ENCODE assay signal across 23 cellular contexts in the genomic region with DNA sequence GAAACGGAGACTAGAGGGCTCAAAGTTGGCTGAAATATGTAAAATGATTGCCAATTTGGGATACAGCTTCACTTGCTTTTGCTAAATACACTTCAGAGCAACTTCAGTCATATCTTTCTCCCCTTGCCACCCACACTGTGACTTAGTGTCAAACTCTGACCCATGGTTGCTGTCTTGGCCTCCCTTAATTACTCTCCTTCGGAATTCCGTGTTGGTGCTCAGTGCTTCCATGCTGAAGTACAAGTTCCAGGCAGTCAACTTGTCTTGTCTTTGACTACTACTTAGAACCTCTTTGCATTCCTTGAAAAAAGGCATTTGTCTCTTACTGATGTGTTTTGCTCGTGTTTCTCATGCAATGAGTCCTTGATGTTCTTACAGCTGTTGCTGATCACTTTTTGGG.
DNase-seq lines count a peak whose midpoint lies in the region; ATAC-seq and TF ChIP-seq lines count a peak whose summit lies in the region.
"Had no signal": no experiment of that assay in that cellular context is flagged by ENCODE, and none has a peak within 500 bp of the region (broad histone marks: within the 10 kb centered on the region; RNA-seq: fewer than 3 reads in every experiment).

No MANE protein-coding gene starts in this region.

- peak overlapping the region; percentile 81 for H3K27ac ChIP-seq in effector memory CD4-positive, alpha-beta T cell (ENCODE audit: insufficient read depth, low read length, poor library complexity, severe bottlenecking)
- H3K27ac ChIP-seq in OCI-LY7 (ENCODE audit: low read depth, low read length, poor library complexity, severe bottlenecking), result no peak overlapping the region

- H3K4me2 ChIP-seq in OCI-LY7 (ENCODE audit: low read length), result no peak overlapping the region

- no peak overlapping the region for H2AFZ ChIP-seq in OCI-LY7 (ENCODE audit: low read length)

- BruUV-seq in OCI-LY7 (replicated peaks; lab: Mats Ljungman, UMichigan), result no TSS peak

- CTCF ChIA-PET in T-cell (lab: Charles Lee) (interaction anchor here (1.0 to 1.3 kb wide), 2 partner anchors 14 to 18 kb away, joined by 3 to 6 read pairs; no protein-coding TSS in a partner anchor), OCI-LY7 (lab: Charles Lee; ENCODE audit: unreplicated experiment) (no interaction called here)

- no peaks in the 10 kb centered on the region for H3K79me2 ChIP-seq in OCI-LY7 (ENCODE audit: insufficient read depth, low read depth, low read length)

- ATAC-seq in stimulated activated naive CD8-positive, alpha-beta T cell treated with anti-CD3 and anti-CD28 coated beads, Interleukin-15, Interleukin-2, amounts not matched to agents 100 U/mL and 50 U/mL, for 24 hours, result no peak
- ATAC-seq in T-cell (replicated peaks in 1 of 4), result peak in 1 of 4 experiments; percentile 8
- ATAC-seq: left lobe of liver had no signal

- peaks cover 19% of the 10 kb centered on the region for H3K4me1 ChIP-seq in effector memory CD4-positive, alpha-beta T cell (ENCODE audit: control insufficient read depth, insufficient read depth, low read length, poor library complexity, severe bottlenecking)
- no peaks in the 10 kb centered on the region for H3K4me1 ChIP-seq in OCI-LY7 (ENCODE audit: insufficient read depth, low read length, poor library complexity, severe bottlenecking)
- H3K4me1 ChIP-seq: Caco-2, transverse colon had no signal

- H3K36me3 ChIP-seq in effector memory CD4-positive, alpha-beta T cell (ENCODE audit: control insufficient read depth, insufficient read depth, low read length), result no peaks in the 10 kb centered on the region
- H3K36me3 ChIP-seq in OCI-LY7 (ENCODE audit: insufficient read depth, low read length), result no peaks in the 10 kb centered on the region
- H3K36me3 ChIP-seq: transverse colon had no signal

- no peak overlapping the region for H3K4me3 ChIP-seq in effector memory CD4-positive, alpha-beta T cell (ENCODE audit: insufficient read depth, low read depth, low read length, poor library complexity, severe bottlenecking)
- H3K4me3 ChIP-seq in OCI-LY7 (ENCODE audit: low read depth, low read length, poor library complexity, severe bottlenecking), result no peak overlapping the region
- H3K4me3 ChIP-seq: transverse colon had no signal

- no peaks in the 10 kb centered on the region for H3K27me3 Mint-ChIP-seq in stimulated activated naive CD8-positive, alpha-beta T cell treated with anti-CD3 and anti-CD28 coated beads, Interleukin-15, Interleukin-2, amounts not matched to agents 100 ng/mL and 50 ng/mL, for 24 hours
- no peaks in the 10 kb centered on the region for H3K27me3 Mint-ChIP-seq in T-cell
- H3K27me3 Mint-ChIP-seq: activated B cell treated with CpG ODN at 0.5 μM for 24 hours, progenitor cell of endocrine pancreas had no signal

- H4K20me1 ChIP-seq in OCI-LY7 (ENCODE audit: insufficient read depth, low read length), result no peaks in the 10 kb centered on the region

- peaks cover 3% of the 10 kb centered on the region for H3K36me3 Mint-ChIP-seq in stimulated activated naive CD8-positive, alpha-beta T cell treated with anti-CD3 and anti-CD28 coated beads, Interleukin-15, Interleukin-2, amounts not matched to agents 100 ng/mL and 50 ng/mL, for 24 hours (ENCODE audit: low read depth)
- H3K36me3 Mint-ChIP-seq in T-cell, result peaks cover 10% of the 10 kb centered on the region
- H3K36me3 Mint-ChIP-seq: mesothelial cell of epicardium had no signal

- intact Hi-C loops in OCI-LY7 (cut with micrococcal nuclease; ENCODE audit: unreplicated experiment), result no loop called here

- TF ChIP-seq CTCF in OCI-LY7 (conservative IDR thresholded peaks at IDR 0.05; ENCODE audit: low read length), result no peak

- no peaks in the 10 kb centered on the region for H3K9me3 ChIP-seq in effector memory CD4-positive, alpha-beta T cell (ENCODE audit: control insufficient read depth, low read length)
- no peaks in the 10 kb centered on the region for H3K9me3 ChIP-seq in OCI-LY7 (ENCODE audit: low read length)
- H3K9me3 ChIP-seq: Caco-2, transverse colon had no signal

- H3K27me3 ChIP-seq in effector memory CD4-positive, alpha-beta T cell (replicated peaks; ENCODE audit: control insufficient read depth, insufficient read depth, low read length, poor library complexity, severe bottlenecking), result no peaks in the 10 kb centered on the region
- H3K27me3 ChIP-seq: transverse colon had no signal

- POLR2A ChIA-PET in T-cell (lab: Charles Lee) (interaction anchor here (2.0 kb wide), 2 partner anchors 15 to 19 kb away, joined by 6 read pairs; no protein-coding TSS in a partner anchor), OCI-LY7 (lab: Charles Lee) (interaction anchor here (1.3 to 1.4 kb wide), 2 partner anchors 21 to 34 kb away, joined by 3 to 4 read pairs; no protein-coding TSS in a partner anchor)

- no peaks in the 10 kb centered on the region for H3K9me2 ChIP-seq in OCI-LY7 (ENCODE audit: insufficient read depth, low read length)

- H3K9me3 Mint-ChIP-seq in stimulated activated naive CD8-positive, alpha-beta T cell treated with anti-CD3 and anti-CD28 coated beads, Interleukin-15, Interleukin-2, amounts not matched to agents 100 ng/mL and 50 ng/mL, for 24 hours, result no peaks in the 10 kb centered on the region
- peaks cover 0 to 6% (median 0%) of the 10 kb centered on the region in 3 donors for H3K9me3 Mint-ChIP-seq in T-cell
- H3K9me3 Mint-ChIP-seq: activated B cell treated with CpG ODN at 0.5 μM for 24 hours, H9, mesothelial cell of epicardium had no signal

- no peak for DNase-seq in stimulated activated naive CD8-positive, alpha-beta T cell treated with anti-CD3 and anti-CD28 coated beads, Interleukin-15, Interleukin-2, amounts not matched to agents 100 U/mL and 50 U/mL, for 24 hours
- DNase-seq in T-cell (no peak), NCI-H2107 treated with DMSO at 0.1 percent for 48 hours (lab: John Stamatoyannopoulos, UW; ENCODE audit: unreplicated experiment) (no peak), ureter (ENCODE audit: low spot score) (no peak), OCI-LY7 (ENCODE audit: low spot score) (no peak)
- no peak for DNase-seq in effector memory CD4-positive, alpha-beta T cell
- DNase-seq: activated B cell treated with CpG ODN at 0.5 μM for 24 hours; Caco-2; cortex of kidney; H9; KBM-7; MV-4-11; NCI-H187 treated with DMSO at 0.1 percent for 48 hours; NCI-H226; NCI-H82; SIG-M5; stimulated activated naive CD4-positive, alpha-beta T cell treated with Interleukin-2 at 50 U/mL for 16 hours; T-helper 9 cell; transverse colon had no signal

- H3K4me1 Mint-ChIP-seq in stimulated activated naive CD8-positive, alpha-beta T cell treated with anti-CD3 and anti-CD28 coated beads, Interleukin-15, Interleukin-2, amounts not matched to agents 100 ng/mL and 50 ng/mL, for 24 hours (ENCODE audit: low read depth), result peaks cover 70% of the 10 kb centered on the region
- peaks cover 65 to 81% (median 74%) of the 10 kb centered on the region in 3 donors for H3K4me1 Mint-ChIP-seq in T-cell

- peak overlapping the region; percentile 63 for H3K4me3 Mint-ChIP-seq in stimulated activated naive CD8-positive, alpha-beta T cell treated with anti-CD3 and anti-CD28 coated beads, Interleukin-15, Interleukin-2, amounts not matched to agents 100 ng/mL and 50 ng/mL, for 24 hours
- H3K4me3 Mint-ChIP-seq in T-cell, result peak overlapping the region; percentile 54 to 72 (median 56)
- H3K4me3 Mint-ChIP-seq: activated B cell treated with CpG ODN at 0.5 μM for 24 hours, H9, mesothelial cell of epicardium had no signal

- H3K27ac Mint-ChIP-seq in stimulated activated naive CD8-positive, alpha-beta T cell treated with anti-CD3 and anti-CD28 coated beads, Interleukin-15, Interleukin-2, amounts not matched to agents 100 ng/mL and 50 ng/mL, for 24 hours, result peak overlapping the region; percentile 88
- peak overlapping the region; percentile 96 to 100 for H3K27ac Mint-ChIP-seq in T-cell
- H3K27ac Mint-ChIP-seq: activated B cell treated with CpG ODN at 0.5 μM for 24 hours, H9, mesothelial cell of epicardium, progenitor cell of endocrine pancreas had no signal
